ENCODE assay signal across 9 cellular contexts in genomic region chr4:14916554-14917304, GRCh38.
DNase-seq lines count a peak whose midpoint lies in the region; ATAC-seq, FAIRE-seq and TF ChIP-seq lines count a peak whose summit lies in the region.
"Had no signal": no experiment of that assay in that cellular context is flagged by ENCODE, and none has a peak within 500 bp of the region (broad histone marks: within the 10 kb centered on the region; RNA-seq: fewer than 3 reads in every experiment).

No MANE protein-coding gene starts in this region.

- no peak overlapping the region for H3K14ac ChIP-seq in H1 (ENCODE audit: insufficient read length)

- CTCF ChIA-PET in H1 (lab: Charles Lee; ENCODE audit: partially characterized antibody) (interaction anchor here (0.9 kb wide), 1 partner anchor 9 kb away, joined by 3 read pairs; no protein-coding TSS in a partner anchor), T-cell (lab: Charles Lee) (no interaction called here)
- CTCF ChIA-PET in activated CD4-positive, alpha-beta memory T cell treated with anti-CD3 and anti-CD28 coated beads for 36 hours (lab: Charles Lee) = no interaction called here

- no peak for TF ChIP-seq EP300 in H1 (IDR thresholded peaks at IDR 0.05; ENCODE audit: borderline replicate concordance in 1 of 2, low read depth in 2 of 2, low read length in 2 of 2)

- peak; percentile 71 for DNase-seq in EH (ENCODE audit: low read depth)
- DNase-seq in H1 (ENCODE audit: low read depth in 1 of 2, low spot score in 2 of 2) = no peak
- DNase-seq in lung microvascular endothelial cell (ENCODE audit: low read depth in 2 of 2) = peak; percentile 53 to 86
- DNase-seq in activated CD4-positive, alpha-beta memory T cell treated with anti-CD3 and anti-CD28 coated beads for 36 hours = no peak
- DNase-seq in T-cell = no peak
- DNase-seq in SKM-1 treated with dmso at 0.1 percent for 144 hours (lab: John Stamatoyannopoulos, UW; ENCODE audit: unreplicated experiment) = no peak
- no peak for DNase-seq in activated naive CD4-positive, alpha-beta T cell treated with anti-CD3 and anti-CD28 coated beads, Interleukin-2, amount 50 U/mL, for 72 hours (ENCODE audit: low spot score in 2 of 2)

- no peak overlapping the region for H4K5ac ChIP-seq in H1 (ENCODE audit: insufficient read length, low read depth, low read length)

- no peak overlapping the region for H4K91ac ChIP-seq in H1 (replicated peaks; ENCODE audit: insufficient read length, low read length)

- H3K56ac ChIP-seq in H1 (replicated peaks; ENCODE audit: insufficient read length, low read depth, low read length) = no peak overlapping the region

- H3K4me2 ChIP-seq in H1 (ENCODE audit: insufficient read depth in 1 of 2, low read depth in 2 of 2, low read length in 2 of 2) = no peak overlapping the region

- H3K18ac ChIP-seq in H1 (ENCODE audit: extremely low read depth, low read length) = no peak overlapping the region; the same call in 1 of the 2 replicates

- H3K23me2 ChIP-seq in H1 (ENCODE audit: low read depth, low read length) = no peaks in the 10 kb centered on the region

- intact Hi-C loops in activated CD4-positive, alpha-beta memory T cell treated with anti-CD3 and anti-CD28 coated beads for 36 hours (cut with micrococcal nuclease) = no loop called here

- H3K79me2 ChIP-seq in H1 (ENCODE audit: control insufficient read depth in 1 of 2, insufficient read depth in 2 of 2, low read length in 2 of 2) = no peaks in the 10 kb centered on the region

- no peaks in the 10 kb centered on the region for H3K9me3 Mint-ChIP-seq in activated CD4-positive, alpha-beta memory T cell treated with anti-CD3 and anti-CD28 coated beads for 36 hours
- H3K9me3 Mint-ChIP-seq in T-cell = no peaks in the 10 kb centered on the region
- peaks cover 0 to 3% of the 10 kb centered on the region in 2 donors for H3K9me3 Mint-ChIP-seq in activated naive CD4-positive, alpha-beta T cell treated with anti-CD3 and anti-CD28 coated beads, Interleukin-2, amount 50 U/mL, for 72 hours
- H3K9me3 Mint-ChIP-seq: memory B cell had no signal

- POLR2A ChIA-PET in H1 (lab: Charles Lee; ENCODE audit: partially characterized antibody) = no interaction called here
- POLR2A ChIA-PET in activated CD4-positive, alpha-beta memory T cell treated with anti-CD3 and anti-CD28 coated beads for 36 hours (lab: Charles Lee) = no interaction called here
- POLR2A ChIA-PET in T-cell (lab: Charles Lee) = no interaction called here

- no peak overlapping the region for H2BK15ac ChIP-seq in H1 (ENCODE audit: low read length)

- no peak for TF ChIP-seq CTCF in H1 (IDR thresholded peaks at IDR 0.05; ENCODE audit: control extremely low read depth in 1 of 3, insufficient read depth in 1 of 3, low read depth in 1 of 3, low read length in 3 of 3)

- H2BK20ac ChIP-seq in H1 (ENCODE audit: low read length) = no peak overlapping the region

- H3K9ac ChIP-seq in HUES48 (ENCODE audit: low read depth, low read length) = no peak overlapping the region
- no peak overlapping the region for H3K9ac ChIP-seq in H1 (replicated peaks in 1 of 4; ENCODE audit: extremely low read depth in 1 of 4, low read depth in 3 of 4, low read length in 3 of 4)

- peaks cover 6% of the 10 kb centered on the region for H3K27me3 Mint-ChIP-seq in activated CD4-positive, alpha-beta memory T cell treated with anti-CD3 and anti-CD28 coated beads for 36 hours
- H3K27me3 Mint-ChIP-seq in T-cell = peaks cover 6 to 12% of the 10 kb centered on the region in 2 donors

- H3K36me3 ChIP-seq in HUES48 (ENCODE audit: control insufficient read depth, insufficient read depth, low read length) = no peaks in the 10 kb centered on the region
- H3K36me3 ChIP-seq in H1 (ENCODE audit: control insufficient read depth in 2 of 4, insufficient read depth in 4 of 4, low read length in 3 of 4) = no peaks in the 10 kb centered on the region

- H4K20me1 ChIP-seq in H1 (replicated peaks in 1 of 2; ENCODE audit: control insufficient read depth in 1 of 2, insufficient read depth in 2 of 2, low read length in 2 of 2) = no peaks in the 10 kb centered on the region

- ATAC-seq in T-cell (replicated peaks in 1 of 4) = no peak
- ATAC-seq in activated naive CD4-positive, alpha-beta T cell treated with anti-CD3 and anti-CD28 coated beads, Interleukin-2, amount 50 U/mL, for 72 hours = no peak

- H2AFZ ChIP-seq in H1 (ENCODE audit: low read length) = no peak overlapping the region

- no peak overlapping the region for H3K23ac ChIP-seq in H1 (ENCODE audit: insufficient read length)

- no peaks in the 10 kb centered on the region for H3K79me1 ChIP-seq in H1 (ENCODE audit: low read depth, low read length)

- 95% methylated on average over 7 of the region's 7 CpGs; no CpG with 5 or more reads in 1 of the 2 experiments for WGBS in H1 (ENCODE audit: extremely low coverage in 1 of 2, insufficient coverage in 1 of 2, insufficient read length in 1 of 2, insufficient replicate concordance in 2 of 2, low coverage in 1 of 2, low lambda C conversion rate in 2 of 2, missing lambda C conversion rate in 1 of 2), 2 experiments

- H3K4me1 Mint-ChIP-seq in activated CD4-positive, alpha-beta memory T cell treated with anti-CD3 and anti-CD28 coated beads for 36 hours (ENCODE audit: low read depth) = no peaks in the 10 kb centered on the region
- no peaks in the 10 kb centered on the region for H3K4me1 Mint-ChIP-seq in T-cell
- H3K4me1 Mint-ChIP-seq: memory B cell had no signal

- no peak for TF ChIP-seq POLR2A in H1 (IDR thresholded peaks at IDR 0.05; ENCODE audit: control extremely low read depth in 1 of 2, low read depth in 2 of 2, low read length in 2 of 2)

- H3K27ac ChIP-seq in HUES48 (ENCODE audit: low read depth, low read length) = peak overlapping the region; percentile 24
- H3K27ac ChIP-seq in H1 (ENCODE audit: low read depth, low read length) = no peak overlapping the region

- no peak overlapping the region for H2BK5ac ChIP-seq in H1 (ENCODE audit: low read depth, low read length)

- H4K8ac ChIP-seq in H1 (ENCODE audit: extremely low read depth, insufficient read depth, low read length) = no peak overlapping the region

- H3K9me3 ChIP-seq in HUES48 (ENCODE audit: control insufficient read depth, insufficient read depth, low read length) (no peaks in the 10 kb centered on the region), H1 (ENCODE audit: insufficient read depth in 2 of 2, low read depth in 1 of 2, low read length in 1 of 2) (no peaks in the 10 kb centered on the region)

- H3K36me3 Mint-ChIP-seq in activated CD4-positive, alpha-beta memory T cell treated with anti-CD3 and anti-CD28 coated beads for 36 hours = no peaks in the 10 kb centered on the region
- no peaks in the 10 kb centered on the region for H3K36me3 Mint-ChIP-seq in T-cell
- no peaks in the 10 kb centered on the region for H3K36me3 Mint-ChIP-seq in activated naive CD4-positive, alpha-beta T cell treated with anti-CD3 and anti-CD28 coated beads, Interleukin-2, amount 50 U/mL, for 72 hours
- H3K36me3 Mint-ChIP-seq: memory B cell had no signal

- no peak for TF ChIP-seq RAD21 in H1 (IDR thresholded peaks at IDR 0.05 in 1 of 2, conservative IDR thresholded peaks at IDR 0.05 in 1 of 2; ENCODE audit: low read depth in 2 of 2, low read length in 2 of 2)

- H3K27me3 ChIP-seq in HUES48 (ENCODE audit: control insufficient read depth, insufficient read depth, low read length) (no peaks in the 10 kb centered on the region), H1 (replicated peaks in 1 of 4; ENCODE audit: control insufficient read depth in 3 of 4, extremely low read depth in 1 of 4, insufficient read depth in 3 of 4, low read length in 3 of 4) (no peaks in the 10 kb centered on the region)

- H3K4me1 ChIP-seq in HUES48 (ENCODE audit: control insufficient read depth, insufficient read depth, low read length) (no peaks in the 10 kb centered on the region), H1 (replicated peaks in 1 of 4; ENCODE audit: control insufficient read depth in 3 of 4, insufficient read depth in 4 of 4, low read length in 3 of 4) (no peaks in the 10 kb centered on the region)

- no peak overlapping the region for H3K4me3 Mint-ChIP-seq in activated CD4-positive, alpha-beta memory T cell treated with anti-CD3 and anti-CD28 coated beads for 36 hours
- H3K4me3 Mint-ChIP-seq in T-cell = no peak overlapping the region
- H3K4me3 Mint-ChIP-seq: memory B cell had no signal

- H2BK12ac ChIP-seq in H1 (ENCODE audit: low read depth, low read length) = peak overlapping the region; percentile 27; the same call in 1 of the 2 replicates

- H2BK120ac ChIP-seq in H1 (replicated peaks; ENCODE audit: low read depth, low read length) = no peak overlapping the region

- no peak overlapping the region for H3K4me3 ChIP-seq in HUES48 (ENCODE audit: low read depth, low read length)
- H3K4me3 ChIP-seq in H1 (ENCODE audit: extremely low read depth in 1 of 4, insufficient read depth in 2 of 4, low read depth in 3 of 4, low read length in 4 of 4) = no peak overlapping the region

- no peak overlapping the region for H3K27ac Mint-ChIP-seq in activated CD4-positive, alpha-beta memory T cell treated with anti-CD3 and anti-CD28 coated beads for 36 hours
- H3K27ac Mint-ChIP-seq in T-cell = no peak overlapping the region
- no peak overlapping the region for H3K27ac Mint-ChIP-seq in activated naive CD4-positive, alpha-beta T cell treated with anti-CD3 and anti-CD28 coated beads, Interleukin-2, amount 50 U/mL, for 72 hours
- H3K27ac Mint-ChIP-seq: memory B cell had no signal

- no peak overlapping the region for H2AK5ac ChIP-seq in H1 (ENCODE audit: low read depth, low read length)

- H3K4ac ChIP-seq in H1 (replicated peaks; ENCODE audit: insufficient read length, low read depth, low read length) = no peak overlapping the region

- no peak for FAIRE-seq in H1 (lab: Jason Lieb, UNC)

TF ChIP-seq in H1, 55 proteins besides CTCF, POLR2A, EP300 and RAD21 (continues in another document):
- TF ChIP-seq FOSL1 (IDR thresholded peaks at IDR 0.05; ENCODE audit: insufficient read depth, low read depth, low read length) (no peak), KDM5A (IDR thresholded peaks at IDR 0.05; ENCODE audit: low read length) (no peak), KDM4A (IDR thresholded peaks at IDR 0.05; ENCODE audit: low read depth, low read length, severe bottlenecking) (no peak), EGR1 (IDR thresholded peaks at IDR 0.05; ENCODE audit: borderline replicate concordance, low read depth, low read length) (no peak), TAF7 (optimal IDR thresholded peaks at IDR 0.05; ENCODE audit: borderline replicate concordance, low read depth, low read length) (no peak), SIRT6 (IDR thresholded peaks at IDR 0.05; ENCODE audit: low read length) (no peak), POU5F1 (IDR thresholded peaks at IDR 0.05; ENCODE audit: low read depth, low read length) (no peak), RNF2 (IDR thresholded peaks at IDR 0.05; ENCODE audit: borderline replicate concordance, low read depth, low read length, missing control alignments, poor library complexity, severe bottlenecking) (no peak), HDAC6 (IDR thresholded peaks at IDR 0.05; ENCODE audit: low read depth, low read length) (no peak)
- TF ChIP-seq, protein P1, sequence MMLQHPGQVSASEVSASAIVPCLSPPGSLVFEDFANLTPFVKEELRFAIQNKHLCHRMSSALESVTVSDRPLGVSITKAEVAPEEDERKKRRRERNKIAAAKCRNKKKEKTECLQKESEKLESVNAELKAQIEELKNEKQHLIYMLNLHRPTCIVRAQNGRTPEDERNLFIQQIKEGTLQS (IDR thresholded peaks at IDR 0.05; ENCODE audit: insufficient read depth, low read depth, low read length) = no peak

Comparison
In these comparisons a context has a peak if more than half of its experiments do, and no peak if none do; other contexts are left out.
1. DNase-seq: peak in EH (single experiment) and lung microvascular endothelial cell (2 of 2); none in H1 (0 of 2), activated CD4-positive, alpha-beta memory T cell treated with anti-CD3 and anti-CD28 coated beads for 36 hours (single experiment), T-cell (0 of 34), SKM-1 treated with dmso at 0.1 percent for 144 hours (single experiment) and activated naive CD4-positive, alpha-beta T cell treated with anti-CD3 and anti-CD28 coated beads, Interleukin-2, amount 50 U/mL, for 72 hours (0 of 2).